Comparison of ENCODE assay signal across 8 cellular contexts in genomic region chr2:108607706-108608301, GRCh38.
A peak's percentile ranks its signal among the peaks of the same experiment; 100 is the strongest.
DNase-seq lines count a peak whose midpoint lies in the region; ATAC-seq and TF ChIP-seq lines count a peak whose summit lies in the region.

No MANE protein-coding gene starts in this region.

- no peak overlapping the region for H3K27ac Mint-ChIP-seq in activated naive CD8-positive, alpha-beta T cell treated with anti-CD3 and anti-CD28 coated beads for 36 hours
- H3K27ac Mint-ChIP-seq in activated naive CD8-positive, alpha-beta T cell treated with anti-CD3 and anti-CD28 coated beads, Interleukin-2, amount 50 U/mL, for 24 hours: no peak overlapping the region

- TF ChIP-seq CTCF in heart right ventricle (IDR thresholded peaks at IDR 0.05): peak; percentile 21 to 77 (median 61)

- H3K9me3 Mint-ChIP-seq in activated naive CD8-positive, alpha-beta T cell treated with anti-CD3 and anti-CD28 coated beads for 36 hours: no peaks in the 10 kb centered on the region
- H3K9me3 Mint-ChIP-seq in activated naive CD8-positive, alpha-beta T cell treated with anti-CD3 and anti-CD28 coated beads, Interleukin-2, amount 50 U/mL, for 24 hours: no peaks in the 10 kb centered on the region

- peak; percentile 8 for DNase-seq in activated naive CD8-positive, alpha-beta T cell treated with anti-CD3 and anti-CD28 coated beads for 36 hours
- no peak for DNase-seq in activated naive CD8-positive, alpha-beta T cell treated with anti-CD3 and anti-CD28 coated beads, Interleukin-2, amount 50 U/mL, for 24 hours
- DNase-seq in NCI-H2196 (lab: John Stamatoyannopoulos, UW; ENCODE audit: unreplicated experiment): peak; percentile 48
- peak; percentile 33 for DNase-seq in activated effector memory CD4-positive, alpha-beta T cell treated with Interleukin-2 at 50 U/mL for 16 hours
- no peak for DNase-seq in heart right ventricle
- DNase-seq in stimulated activated CD4-positive, alpha-beta T cell treated with anti-CD3 and anti-CD28 coated beads, Interleukin-4, amount 100 ng/mL, for 1 hour: peak; percentile 51

- H3K9me3 ChIP-seq in heart right ventricle: peaks cover 0 to 2% (median 0%) of the 10 kb centered on the region in 11 donors

- H3K36me3 ChIP-seq in heart right ventricle: peaks cover 0 to 9% (median 0%) of the 10 kb centered on the region in 9 donors

- no peaks in the 10 kb centered on the region for H3K27me3 Mint-ChIP-seq in activated naive CD8-positive, alpha-beta T cell treated with anti-CD3 and anti-CD28 coated beads for 36 hours
- H3K27me3 Mint-ChIP-seq in activated naive CD8-positive, alpha-beta T cell treated with anti-CD3 and anti-CD28 coated beads, Interleukin-2, amount 50 U/mL, for 24 hours: no peaks in the 10 kb centered on the region

- peaks cover 0 to 51% (median 34%) of the 10 kb centered on the region in 9 donors for H3K4me1 ChIP-seq in heart right ventricle

- H3K27ac ChIP-seq in heart right ventricle: peak overlapping the region in 7 of 10 donors; percentile 40 to 66 (median 59)

- peaks cover 29% of the 10 kb centered on the region for H3K4me1 Mint-ChIP-seq in activated naive CD8-positive, alpha-beta T cell treated with anti-CD3 and anti-CD28 coated beads for 36 hours
- peaks cover 48% of the 10 kb centered on the region for H3K4me1 Mint-ChIP-seq in activated naive CD8-positive, alpha-beta T cell treated with anti-CD3 and anti-CD28 coated beads, Interleukin-2, amount 50 U/mL, for 24 hours

- H3K4me3 ChIP-seq in heart right ventricle: no peak overlapping the region

- H3K4me3 Mint-ChIP-seq in activated naive CD8-positive, alpha-beta T cell treated with anti-CD3 and anti-CD28 coated beads for 36 hours: no peak overlapping the region
- no peak overlapping the region for H3K4me3 Mint-ChIP-seq in activated naive CD8-positive, alpha-beta T cell treated with anti-CD3 and anti-CD28 coated beads, Interleukin-2, amount 50 U/mL, for 24 hours

- no peaks in the 10 kb centered on the region for H3K27me3 ChIP-seq in heart right ventricle

- WGBS in heart right ventricle, 2 donors: 66 to 69% methylated on average over 3 of the region's 3 CpGs

- H3K36me3 Mint-ChIP-seq in activated naive CD8-positive, alpha-beta T cell treated with anti-CD3 and anti-CD28 coated beads for 36 hours: peaks cover 2% of the 10 kb centered on the region
- peaks cover 5% of the 10 kb centered on the region for H3K36me3 Mint-ChIP-seq in activated naive CD8-positive, alpha-beta T cell treated with anti-CD3 and anti-CD28 coated beads, Interleukin-2, amount 50 U/mL, for 24 hours (ENCODE audit: low read depth)

- ATAC-seq in activated naive CD8-positive, alpha-beta T cell treated with anti-CD3 and anti-CD28 coated beads, Interleukin-2, amount 50 U/mL, for 24 hours: no peak
- ATAC-seq in heart right ventricle: peak in 6 of 8 donors; percentile 48 to 70 (median 60)
- no peak for ATAC-seq in HG03097 (IDR thresholded peaks at IDR 0.05; ENCODE audit: low FRiP score, unreplicated experiment)
- no peak for ATAC-seq in GM18519 (IDR thresholded peaks at IDR 0.05; ENCODE audit: low FRiP score, unreplicated experiment)

- intact Hi-C loops in heart right ventricle (cut with DNase I): loop anchor here in 3 of 10 donors (2.0 kb wide), 2 partner anchors 27 to 29 kb away; no protein-coding TSS in a partner anchor

Comparison
In these comparisons a context has a peak if more than half of its experiments do, and no peak if none do; other contexts are left out.
1. DNase-seq: peak in activated naive CD8-positive, alpha-beta T cell treated with anti-CD3 and anti-CD28 coated beads for 36 hours (single experiment), NCI-H2196 (single experiment), activated effector memory CD4-positive, alpha-beta T cell treated with Interleukin-2 at 50 U/mL for 16 hours (single experiment) and stimulated activated CD4-positive, alpha-beta T cell treated with anti-CD3 and anti-CD28 coated beads, Interleukin-4, amount 100 ng/mL, for 1 hour (single experiment); none in activated naive CD8-positive, alpha-beta T cell treated with anti-CD3 and anti-CD28 coated beads, Interleukin-2, amount 50 U/mL, for 24 hours (single experiment) and heart right ventricle (0 of 2).
2. ATAC-seq: peak in heart right ventricle (6 of 8); none in activated naive CD8-positive, alpha-beta T cell treated with anti-CD3 and anti-CD28 coated beads, Interleukin-2, amount 50 U/mL, for 24 hours (single experiment), HG03097 (single experiment) and GM18519 (single experiment).